In genomic region chr2:146041291-146041868, GRCh38 we compare ENCODE assay signal across 20 cellular contexts.
DNase-seq lines count a peak whose midpoint lies in the region; ATAC-seq and TF ChIP-seq lines count a peak whose summit lies in the region.
"Had no signal": no experiment of that assay in that cellular context is flagged by ENCODE, and none has a peak within 500 bp of the region (broad histone marks: within the 10 kb centered on the region; RNA-seq: fewer than 3 reads in every experiment).

No MANE protein-coding gene starts in this region.

- no peaks in the 10 kb centered on the region for H3K4me1 ChIP-seq in PC-3 (ENCODE audit: insufficient read depth, low read length)
- no peaks in the 10 kb centered on the region for H3K4me1 ChIP-seq in uterus

- H3K36me3 ChIP-seq in PC-3 (ENCODE audit: low read depth, low read length) (no peaks in the 10 kb centered on the region), uterus (no peaks in the 10 kb centered on the region)

- no TSS peak for BruUV-seq in PC-3 (replicated peaks; lab: Mats Ljungman, UMichigan)

- no peak for ATAC-seq in PC-3

- H3K9ac ChIP-seq in PC-3 (ENCODE audit: low read length) = no peak overlapping the region

- POLR2A ChIA-PET in PC-3 (lab: Charles Lee; ENCODE audit: unreplicated experiment) (no interaction called here), RWPE1 (lab: Yijun Ruan, JAX; ENCODE audit: low non-redundant PET) (no interaction called here)

- CTCF ChIA-PET in PC-3 (lab: Charles Lee) = no interaction called here
- CTCF ChIA-PET in RWPE1 (lab: Yijun Ruan, JAX) = no interaction called here

- H3K9me3 ChIP-seq in PC-3 (ENCODE audit: low read length) = no peaks in the 10 kb centered on the region
- H3K9me3 ChIP-seq in uterus = no peaks in the 10 kb centered on the region

- TF ChIP-seq CTCF in PC-3 (conservative IDR thresholded peaks at IDR 0.05; ENCODE audit: low read depth, low read length) = no peak
- no peak for TF ChIP-seq CTCF in glutamatergic neuron (IDR thresholded peaks at IDR 0.05; ENCODE audit: partially characterized antibody, unreplicated experiment)
- TF ChIP-seq CTCF in uterus (IDR thresholded peaks at IDR 0.05) = no peak
- TF ChIP-seq CTCF in RWPE1 (conservative IDR thresholded peaks at IDR 0.05; ENCODE audit: low read depth) = no peak

- no peaks in the 10 kb centered on the region for H3F3A ChIP-seq in PC-3 (ENCODE audit: low read length, unreplicated experiment)

- H3K36me3 Mint-ChIP-seq in glutamatergic neuron (ENCODE audit: unreplicated experiment) = no peaks in the 10 kb centered on the region

- no peaks in the 10 kb centered on the region for H3K9me2 ChIP-seq in PC-3 (replicated peaks; ENCODE audit: low read length)

- H3K4me3 ChIP-seq in PC-3 (ENCODE audit: low read length) (no peak overlapping the region), uterus (no peak overlapping the region)

- peak overlapping the region; percentile 14 for H3K27ac Mint-ChIP-seq in glutamatergic neuron (ENCODE audit: unreplicated experiment)
- H3K27ac Mint-ChIP-seq: B cell, HFFc6 had no signal

- H4K20me1 ChIP-seq in PC-3 (ENCODE audit: low read length) = no peaks in the 10 kb centered on the region

- no peak for TF ChIP-seq POLR2A in uterus (IDR thresholded peaks at IDR 0.05)

- DNase-seq in D341Med (ENCODE audit: low spot score) (peak; percentile 59), NCI-H146 (lab: John Stamatoyannopoulos, UW) (peak; percentile 59), PC-3 (no peak), glutamatergic neuron (no peak), uterus (no peak), substantia nigra (lab: John Stamatoyannopoulos, UW) (no peak), RWPE1 (ENCODE audit: low spot score) (no peak), NCI-H2081 (lab: John Stamatoyannopoulos, UW) (no peak)
- DNase-seq: 8988T, DMS153, GF-D8, GOT3, HFFc6, KBM-7, NCI-H1105 treated with DMSO at 0.1 percent for 48 hours, NCI-H187, NCI-H226, NCI-H526, SHP77 had no signal

- intact Hi-C loops in PC-3 (cut with micrococcal nuclease) = loop anchor here (10.0 kb wide), 1 partner anchor 623 kb away; no protein-coding TSS in a partner anchor
- intact Hi-C loops in uterus (cut with DNase I; ENCODE audit: low total_unique reads) = no loop called here

- H3K27me3 Mint-ChIP-seq in glutamatergic neuron (ENCODE audit: unreplicated experiment) = no peaks in the 10 kb centered on the region
- H3K27me3 Mint-ChIP-seq: B cell had no signal

- H3K4me3 Mint-ChIP-seq in glutamatergic neuron (ENCODE audit: unreplicated experiment) = no peak overlapping the region
- H3K4me3 Mint-ChIP-seq: B cell, HFFc6 had no signal

- no peaks in the 10 kb centered on the region for H3K9me3 Mint-ChIP-seq in glutamatergic neuron (ENCODE audit: unreplicated experiment)
- H3K9me3 Mint-ChIP-seq: HFFc6 had no signal

- no peaks in the 10 kb centered on the region for H3K27me3 ChIP-seq in PC-3 (ENCODE audit: low read length)
- no peaks in the 10 kb centered on the region for H3K27me3 ChIP-seq in uterus

- no peaks in the 10 kb centered on the region for H3K4me1 Mint-ChIP-seq in glutamatergic neuron (ENCODE audit: low read depth, unreplicated experiment)
- H3K4me1 Mint-ChIP-seq: B cell had no signal

- H2AFZ ChIP-seq in PC-3 (ENCODE audit: low read length) = 0 out of 2 replicates have a peak overlapping the region, but pooled peaks have one; percentile 44

- no peak overlapping the region for H3K27ac ChIP-seq in PC-3 (ENCODE audit: low read length)
- H3K27ac ChIP-seq in uterus = no peak overlapping the region
- H3K27ac ChIP-seq in substantia nigra (ENCODE audit: low read depth, low read length, poor library complexity, severe bottlenecking) = no peak overlapping the region
- no peak overlapping the region for H3K27ac ChIP-seq in RWPE1

- no peaks in the 10 kb centered on the region for H3K79me2 ChIP-seq in PC-3 (ENCODE audit: low read length)

- no peak overlapping the region for H3K4me2 ChIP-seq in PC-3 (ENCODE audit: low read length)

Comparison
In these comparisons a context has a peak if more than half of its experiments do, and no peak if none do; other contexts are left out.
1. DNase-seq: peak in D341Med (single experiment) and NCI-H146 (single experiment); none in PC-3 (single experiment), glutamatergic neuron (single experiment), uterus (0 of 2), substantia nigra (0 of 49), RWPE1 (single experiment) and NCI-H2081 (0 of 2).